ENCODE assay signal across 9 cellular contexts in the genomic region with DNA sequence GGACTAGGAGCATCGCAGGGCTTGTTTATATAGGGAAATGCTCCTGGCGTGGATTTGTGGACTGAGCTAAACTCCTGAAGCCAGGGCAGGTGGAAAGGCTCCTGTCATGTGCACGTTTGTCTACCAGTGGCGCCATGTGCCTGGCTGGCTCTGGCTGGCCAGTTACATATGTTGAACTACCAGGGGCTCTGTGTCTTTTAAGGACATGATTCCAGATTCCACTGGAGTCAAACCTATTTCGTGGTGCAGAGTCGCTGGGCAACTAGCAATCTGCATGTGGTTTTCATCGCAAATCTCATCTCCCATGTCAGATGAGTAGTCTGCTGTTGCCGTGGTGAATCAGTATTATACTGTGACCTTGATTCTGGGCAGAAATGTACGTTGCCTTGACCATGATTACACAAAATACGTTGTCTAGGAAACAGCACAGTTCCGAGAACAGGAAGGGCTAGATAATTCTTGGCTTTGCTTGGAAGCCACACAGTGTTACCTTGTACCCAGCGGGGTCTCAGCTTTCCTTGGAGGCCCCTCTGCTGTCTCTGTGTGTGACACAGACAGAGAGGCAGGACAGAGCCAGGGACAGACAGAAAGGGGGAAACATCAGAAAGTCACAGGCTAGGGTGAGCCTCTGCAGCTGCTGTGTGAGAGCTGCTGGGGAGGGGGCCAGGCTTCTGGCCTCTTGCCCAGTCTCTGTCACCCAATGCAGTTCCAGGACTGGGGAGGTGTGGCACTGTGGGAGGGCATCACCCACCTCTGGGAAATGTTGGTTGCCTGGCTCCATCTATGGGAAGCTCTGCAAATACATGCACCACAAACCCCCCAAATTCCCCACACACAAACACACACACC. TPM values are rescaled to one million over a fixed set of nuclear protein-coding genes. Genes with fewer than 3 reads are reported as not detected.
DNase-seq lines count a peak whose midpoint lies in the region; ATAC-seq and TF ChIP-seq lines count a peak whose summit lies in the region.
"Had no signal": no experiment of that assay in that cellular context is flagged by ENCODE, and none has a peak within 500 bp of the region (broad histone marks: within the 10 kb centered on the region; RNA-seq: fewer than 3 reads in every experiment).

No MANE protein-coding gene starts in this region.

- H2AFZ ChIP-seq in H9 (ENCODE audit: low read length): no peak overlapping the region

- no peak overlapping the region for H2BK15ac ChIP-seq in H9 (ENCODE audit: low read depth, low read length)

- H3K27me3 Mint-ChIP-seq in H9 (ENCODE audit: low read depth) (peaks cover 6% of the 10 kb centered on the region; the same call in 1 of the 2 replicates), brain (peaks cover 4% of the 10 kb centered on the region)

- H2BK12ac ChIP-seq in H9 (ENCODE audit: insufficient read length, low read depth, low read length): no peak overlapping the region

- H2BK5ac ChIP-seq in H9 (ENCODE audit: insufficient read length, low read length): no peak overlapping the region

- no peak for ATAC-seq in HG02981 (IDR thresholded peaks at IDR 0.05; ENCODE audit: unreplicated experiment)

- no peaks in the 10 kb centered on the region for H4K20me1 ChIP-seq in H9 (ENCODE audit: control insufficient read depth, insufficient read depth, insufficient read length)

- no peak overlapping the region for H2BK120ac ChIP-seq in H9 (ENCODE audit: low read depth, low read length, poor library complexity, severe bottlenecking)

- H3K79me2 ChIP-seq in H9 (ENCODE audit: insufficient read depth, low read length): no peaks in the 10 kb centered on the region

- no peaks in the 10 kb centered on the region for H3K23me2 ChIP-seq in H9 (ENCODE audit: insufficient read length, low read depth, low read length, poor library complexity, severe bottlenecking)

- no peaks in the 10 kb centered on the region for H3K27me3 ChIP-seq in H9 (ENCODE audit: insufficient read depth, low read length)
- H3K27me3 ChIP-seq: heart right ventricle had no signal

- no peak overlapping the region for H3K27ac ChIP-seq in H9 (ENCODE audit: insufficient read length, low read depth, low read length)

- H3K4me2 ChIP-seq in H9 (ENCODE audit: insufficient read depth, insufficient read length, low read length): no peak overlapping the region

- no peak overlapping the region for H3K4ac ChIP-seq in H9 (ENCODE audit: low read depth, low read length)

- no peak overlapping the region for H4K8ac ChIP-seq in H9 (replicated peaks; ENCODE audit: insufficient read length, low read depth, low read length)

- no CpG with 5 or more reads among the region's 12 CpGs for WGBS in H9 (ENCODE audit: extremely low coverage, insufficient read length, low lambda C conversion rate)

- peaks cover 63% of the 10 kb centered on the region for H3K9me3 ChIP-seq in H9 (ENCODE audit: control insufficient read depth, low read depth, low read length)

- no peaks in the 10 kb centered on the region for H3K79me1 ChIP-seq in H9 (ENCODE audit: insufficient read depth, low read depth, low read length, poor library complexity, severe bottlenecking)

- H3K9ac ChIP-seq in H9 (ENCODE audit: extremely low read depth, insufficient read length, low read length): no peak overlapping the region

- H4K91ac ChIP-seq in H9 (ENCODE audit: insufficient read length, low read depth, low read length): no peak overlapping the region

- H3K9me3 Mint-ChIP-seq in H9 (peaks cover 33 to 49% of the 10 kb centered on the region in 2 experiments), brain (peaks cover 0 to 10% (median 3%) of the 10 kb centered on the region in 5 experiments)

- H3K4me1 ChIP-seq in H9 (ENCODE audit: insufficient read depth, low read length): no peaks in the 10 kb centered on the region

- H3K27ac Mint-ChIP-seq in H9 (no peak overlapping the region), brain (no peak overlapping the region)

- H3K18ac ChIP-seq in H9 (ENCODE audit: insufficient read length, low read depth, low read length): no peak overlapping the region

- H3K4me1 Mint-ChIP-seq in H9 (peaks cover 6% of the 10 kb centered on the region in 2 experiments), brain (peaks cover 4% of the 10 kb centered on the region)

- TF ChIP-seq CTCF in H9 (conservative IDR thresholded peaks at IDR 0.05) (no peak), brain (conservative IDR thresholded peaks at IDR 0.05) (peak; percentile 21 to 25)

- H2AK5ac ChIP-seq in H9 (ENCODE audit: insufficient read length, low read length): no peak overlapping the region

- DNase-seq in CD1c-positive myeloid dendritic cell (ENCODE audit: extremely low spot score) (peak; percentile 26), H9 (peak; percentile 31), NCI-H748 (lab: John Stamatoyannopoulos, UW; ENCODE audit: unreplicated experiment) (peak; percentile 85), medulla oblongata (ENCODE audit: extremely low spot score) (peak; percentile 56), LoVo (ENCODE audit: low spot score) (no peak), T-helper 9 cell (no peak)

- H3K36me3 Mint-ChIP-seq in H9 (ENCODE audit: insufficient read depth in 1 of 3, low read depth in 3 of 3): peaks cover 2 to 8% (median 4%) of the 10 kb centered on the region in 3 experiments; a peak in 4 of 7 replicates
- no peaks in the 10 kb centered on the region for H3K36me3 Mint-ChIP-seq in brain

- no peak overlapping the region for H3K23ac ChIP-seq in H9 (ENCODE audit: insufficient read length, low read depth, low read length)

- no peak overlapping the region for H3K56ac ChIP-seq in H9 (ENCODE audit: insufficient read length, low read depth, low read length)

- no peak overlapping the region for H4K5ac ChIP-seq in H9 (ENCODE audit: insufficient read length, low read depth, low read length)

- no peak overlapping the region for H3K14ac ChIP-seq in H9 (ENCODE audit: insufficient read depth, low read length)

- H3K4me3 Mint-ChIP-seq in H9: no peak overlapping the region
- H3K4me3 Mint-ChIP-seq in brain: peak overlapping the region in 1 of 5 experiments; percentile 6

- H3T11ph ChIP-seq in H9 (ENCODE audit: low read length): no peak overlapping the region

- no peak overlapping the region for H2BK20ac ChIP-seq in H9 (ENCODE audit: low read depth, low read length, poor library complexity, severe bottlenecking)

RNA-seq across cellular contexts. Expression of a gene that starts 19.2 kb away (rescaled TPM):
- not detected in 2 replicates for total RNA-seq in H9 (2021)
- polyA plus RNA-seq in brain (ENCODE audit: insufficient read depth, low read depth, low replicate concordance): not detected
- total RNA-seq: heart right ventricle had no signal
- polyA plus RNA-seq: heart right ventricle had no signal

RNA-seq across cellular contexts. Expression of a gene that starts 29.4 kb away (rescaled TPM):
- 0.66 and 0.68 TPM in 2 replicates for total RNA-seq in H9 (2021)
- polyA plus RNA-seq in brain (ENCODE audit: insufficient read depth, low read depth, low replicate concordance): 0.73 TPM

RNA-seq across cellular contexts. Expression of a gene that starts 48.0 kb away (rescaled TPM):
- total RNA-seq in H9 (2021): 11.8 and 12.1 TPM in 2 replicates
- 12.9 TPM for polyA plus RNA-seq in brain (ENCODE audit: insufficient read depth, low read depth, low replicate concordance)

Comparison
In these comparisons a context has a peak if more than half of its experiments do, and no peak if none do; other contexts are left out.
1. DNase-seq: peak in CD1c-positive myeloid dendritic cell (single experiment), H9 (single experiment), NCI-H748 (single experiment) and medulla oblongata (single experiment); none in LoVo (single experiment) and T-helper 9 cell (single experiment).